ENCODE assay signal across 12 cellular contexts in the genomic region with DNA sequence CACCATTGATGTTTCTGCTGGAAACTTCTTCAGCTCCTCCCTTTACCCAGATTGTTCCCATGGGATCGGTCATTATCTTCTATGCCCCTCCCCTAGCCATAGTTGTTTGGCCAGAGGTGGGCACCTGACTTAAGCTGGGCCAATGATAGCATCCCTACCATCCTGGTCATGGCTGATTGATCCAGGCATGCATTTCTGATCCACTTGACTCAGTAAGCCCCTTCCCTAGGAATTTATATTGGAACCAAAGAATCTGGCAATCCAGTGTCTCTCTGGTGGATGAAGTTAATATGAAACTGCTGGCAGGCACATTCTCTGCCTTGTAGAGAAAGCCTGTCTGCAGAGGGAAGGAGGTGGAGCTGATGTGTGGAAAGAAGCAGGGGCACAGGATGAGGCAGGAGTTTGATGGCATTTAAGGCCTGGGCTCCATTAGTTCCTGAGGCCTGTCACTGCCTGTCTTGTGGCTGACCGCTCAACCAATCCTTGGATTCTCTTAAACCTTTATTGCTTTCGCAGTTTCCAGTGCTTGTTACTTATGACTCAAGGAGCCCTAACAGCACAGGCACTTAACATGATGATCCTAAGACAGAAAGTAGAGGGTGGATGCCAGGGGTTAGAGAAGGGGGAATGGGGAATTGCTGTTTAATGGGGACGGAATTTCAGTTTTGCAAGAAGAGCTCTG.
A peak's percentile ranks its signal among the peaks of the same experiment; 100 is the strongest.
DNase-seq lines count a peak whose midpoint lies in the region; ATAC-seq and TF ChIP-seq lines count a peak whose summit lies in the region.
"Had no signal": no experiment of that assay in that cellular context is flagged by ENCODE, and none has a peak within 500 bp of the region (broad histone marks: within the 10 kb centered on the region; RNA-seq: fewer than 3 reads in every experiment).

No MANE protein-coding gene starts in this region.

- TF ChIP-seq CTCF in epithelial cell of proximal tubule (conservative IDR thresholded peaks at IDR 0.05; ENCODE audit: low read depth, low read length) = no peak
- TF ChIP-seq CTCF in nephron progenitor cell (IDR thresholded peaks at IDR 0.05) = no peak

- no peak overlapping the region for H3K9ac ChIP-seq in NT2/D1 (ENCODE audit: insufficient read length, low read depth)

- peak overlapping the region; percentile 97 for H3K27ac Mint-ChIP-seq in nephron progenitor cell
- H3K27ac Mint-ChIP-seq in naive thymus-derived CD4-positive, alpha-beta T cell = no peak overlapping the region
- H3K27ac Mint-ChIP-seq: activated T-cell treated with anti-CD3 and anti-CD28 coated beads, Interleukin-2, amount 50 U/mL, for 24 hours; T-helper 17 cell had no signal

- H3K36me3 ChIP-seq in NT2/D1 (ENCODE audit: insufficient read depth, insufficient read length, low read length) = no peaks in the 10 kb centered on the region
- H3K36me3 ChIP-seq in naive thymus-derived CD4-positive, alpha-beta T cell (ENCODE audit: control insufficient read depth in 2 of 3, insufficient read depth in 3 of 3, low read length in 3 of 3) = no peaks in the 10 kb centered on the region

- ATAC-seq in naive thymus-derived CD4-positive, alpha-beta T cell = no peak
- no peak for ATAC-seq in left ventricle myocardium superior
- ATAC-seq: HepG2, T-helper 17 cell had no signal

- POLR2A ChIA-PET in naive thymus-derived CD4-positive, alpha-beta T cell (lab: Charles Lee) = no interaction called here

- H3K27me3 Mint-ChIP-seq in nephron progenitor cell (ENCODE audit: low read depth, poor library complexity) = peaks cover 4% of the 10 kb centered on the region
- peaks cover 0 to 13% (median 5%) of the 10 kb centered on the region in 5 donors for H3K27me3 Mint-ChIP-seq in naive thymus-derived CD4-positive, alpha-beta T cell
- H3K27me3 Mint-ChIP-seq: T-helper 17 cell had no signal

- H3K4me1 Mint-ChIP-seq in nephron progenitor cell = peaks cover 52% of the 10 kb centered on the region
- no peaks in the 10 kb centered on the region for H3K4me1 Mint-ChIP-seq in naive thymus-derived CD4-positive, alpha-beta T cell
- H3K4me1 Mint-ChIP-seq: T-helper 17 cell had no signal

- H3K36me3 Mint-ChIP-seq in nephron progenitor cell (ENCODE audit: low read depth) = peaks cover 4% of the 10 kb centered on the region
- peaks cover 0 to 3% (median 0%) of the 10 kb centered on the region in 5 donors for H3K36me3 Mint-ChIP-seq in naive thymus-derived CD4-positive, alpha-beta T cell

- DNase-seq in Daoy (ENCODE audit: low read depth) (peak; percentile 19), NT2/D1 (ENCODE audit: low read depth, low spot score) (peak; percentile 32), epithelial cell of proximal tubule (ENCODE audit: low read depth) (peak; percentile 95), nephron progenitor cell (peak; percentile 66), hepatic stellate cell (ENCODE audit: low spot score) (no peak), left ventricle myocardium superior (no peak)
- no peak for DNase-seq in naive thymus-derived CD4-positive, alpha-beta T cell
- no peak for DNase-seq in stimulated activated CD4-positive, alpha-beta T cell treated with anti-CD3 and anti-CD28 coated beads, Interleukin-12 subunit alpha, Interleukin-12 subunit beta, amount 100 ng/mL, for 4 hours
- DNase-seq: activated CD4-positive, alpha-beta T cell treated with anti-CD3 and anti-CD28 coated beads for 48 hours; activated T-cell treated with anti-CD3 and anti-CD28 coated beads, Interleukin-2, amount 50 U/mL, for 24 hours; T-helper 17 cell had no signal

- peaks cover 14% of the 10 kb centered on the region for H3K9me3 Mint-ChIP-seq in nephron progenitor cell
- peaks cover 0 to 9% (median 4%) of the 10 kb centered on the region in 11 donors for H3K9me3 Mint-ChIP-seq in naive thymus-derived CD4-positive, alpha-beta T cell

- intact Hi-C loops in naive thymus-derived CD4-positive, alpha-beta T cell (cut with micrococcal nuclease) = no loop called here
- intact Hi-C loops in left ventricle myocardium superior (cut with micrococcal nuclease) = no loop called here

- no peak overlapping the region for H3K27ac ChIP-seq in naive thymus-derived CD4-positive, alpha-beta T cell (ENCODE audit: low read depth, low read length)

- no peaks in the 10 kb centered on the region for H3K4me1 ChIP-seq in NT2/D1 (ENCODE audit: insufficient read depth, insufficient read length)
- no peaks in the 10 kb centered on the region for H3K4me1 ChIP-seq in naive thymus-derived CD4-positive, alpha-beta T cell (ENCODE audit: control insufficient read depth in 2 of 2, insufficient read depth in 2 of 2, low read length in 2 of 2)

- H3K9me3 ChIP-seq in NT2/D1 (ENCODE audit: insufficient read depth, low read length) = peaks cover 14% of the 10 kb centered on the region; the same call in 1 of the 2 replicates
- H3K9me3 ChIP-seq in naive thymus-derived CD4-positive, alpha-beta T cell (ENCODE audit: control insufficient read depth in 2 of 3, low read length in 3 of 3) = no peaks in the 10 kb centered on the region

- H3K27me3 ChIP-seq in NT2/D1 (ENCODE audit: insufficient read depth, insufficient read length) = no peaks in the 10 kb centered on the region
- no peaks in the 10 kb centered on the region for H3K27me3 ChIP-seq in naive thymus-derived CD4-positive, alpha-beta T cell (ENCODE audit: control insufficient read depth in 2 of 2, insufficient read depth in 2 of 2, low read length in 2 of 2)

- CTCF ChIA-PET in naive thymus-derived CD4-positive, alpha-beta T cell (lab: Charles Lee) = no interaction called here

- peak overlapping the region; percentile 60 for H3K4me3 Mint-ChIP-seq in nephron progenitor cell
- no peak overlapping the region for H3K4me3 Mint-ChIP-seq in naive thymus-derived CD4-positive, alpha-beta T cell
- H3K4me3 Mint-ChIP-seq: activated T-cell treated with anti-CD3 and anti-CD28 coated beads, Interleukin-2, amount 50 U/mL, for 24 hours; T-helper 17 cell had no signal

- H3K4me3 ChIP-seq in NT2/D1 (ENCODE audit: insufficient read length, low read depth) = no peak overlapping the region
- no peak overlapping the region for H3K4me3 ChIP-seq in epithelial cell of proximal tubule (ENCODE audit: low read depth, low read length)
- no peak overlapping the region for H3K4me3 ChIP-seq in naive thymus-derived CD4-positive, alpha-beta T cell (ENCODE audit: low read length)

Comparison
In these comparisons a context has a peak if more than half of its experiments do, and no peak if none do; other contexts are left out.
1. DNase-seq: peak in Daoy (single experiment), NT2/D1 (single experiment), epithelial cell of proximal tubule (single experiment) and nephron progenitor cell (single experiment); none in naive thymus-derived CD4-positive, alpha-beta T cell (0 of 9), hepatic stellate cell (single experiment), stimulated activated CD4-positive, alpha-beta T cell treated with anti-CD3 and anti-CD28 coated beads, Interleukin-12 subunit alpha, Interleukin-12 subunit beta, amount 100 ng/mL, for 4 hours (single experiment) and left ventricle myocardium superior (single experiment).